ENCODE assay signal across 19 cellular contexts in genomic region chr5:93382188-93382587, GRCh38.
A peak's percentile ranks its signal among the peaks of the same experiment; 100 is the strongest.
DNase-seq lines count a peak whose midpoint lies in the region; ATAC-seq, FAIRE-seq and TF ChIP-seq lines count a peak whose summit lies in the region.
"Had no signal": no experiment of that assay in that cellular context is flagged by ENCODE, and none has a peak within 500 bp of the region (broad histone marks: within the 10 kb centered on the region; RNA-seq: fewer than 3 reads in every experiment).

No MANE protein-coding gene starts in this region.

- in situ Hi-C loops in GM12878 (cut with MboI) = no loop called here

- H3K4me3 ChIP-seq in GM12878 (no peak overlapping the region), mesenchymal stem cell (ENCODE audit: insufficient read depth in 1 of 2, low read depth in 1 of 2, low read length in 2 of 2) (no peak overlapping the region), smooth muscle cell (no peak overlapping the region)
- H3K4me3 ChIP-seq: K562, SJSA1 had no signal

- no peak for TF ChIP-seq RAD21 in GM12878 (IDR thresholded peaks at IDR 0.05; ENCODE audit: insufficient read depth, low read depth, low read length)

- H2BK5ac ChIP-seq in mesenchymal stem cell (ENCODE audit: low read depth, low read length, poor library complexity, severe bottlenecking) = no peak overlapping the region

- H4K91ac ChIP-seq in mesenchymal stem cell (ENCODE audit: low read length) = no peak overlapping the region

- H4K8ac ChIP-seq in mesenchymal stem cell (ENCODE audit: low read length) = no peak overlapping the region

- H3K27me3 ChIP-seq in GM12878 (replicated peaks in 1 of 2; ENCODE audit: control insufficient read depth in 2 of 2, insufficient read depth in 2 of 2, low read length in 1 of 2) = no peaks in the 10 kb centered on the region
- no peaks in the 10 kb centered on the region for H3K27me3 ChIP-seq in mesenchymal stem cell (ENCODE audit: control insufficient read depth in 1 of 2, insufficient read depth in 1 of 2, low read length in 2 of 2)
- H3K27me3 ChIP-seq in smooth muscle cell (ENCODE audit: low read depth) = no peaks in the 10 kb centered on the region
- H3K27me3 ChIP-seq: SJSA1 had no signal

- H4K20me1 ChIP-seq in GM12878 (ENCODE audit: control insufficient read depth, insufficient read depth) (no peaks in the 10 kb centered on the region), smooth muscle cell (ENCODE audit: low read depth) (no peaks in the 10 kb centered on the region)

- H3F3A ChIP-seq in smooth muscle cell (ENCODE audit: low read depth) = peaks cover 6% of the 10 kb centered on the region

- H3K9ac ChIP-seq in GM12878 (ENCODE audit: control insufficient read depth, insufficient read depth, low read length) (no peak overlapping the region), mesenchymal stem cell (ENCODE audit: low read length) (no peak overlapping the region), smooth muscle cell (ENCODE audit: low read depth) (no peak overlapping the region)

- no peak for FAIRE-seq in GM12878 (lab: Jason Lieb, UNC)
- FAIRE-seq: K562 had no signal

- H3K4me2 ChIP-seq in GM12878 (ENCODE audit: control insufficient read depth, insufficient read depth) = no peak overlapping the region
- no peak overlapping the region for H3K4me2 ChIP-seq in mesenchymal stem cell (ENCODE audit: low read length, poor library complexity, severe bottlenecking)
- no peak overlapping the region for H3K4me2 ChIP-seq in smooth muscle cell

- H2BK120ac ChIP-seq in mesenchymal stem cell (ENCODE audit: low read depth, low read length) = no peak overlapping the region

- H3K23ac ChIP-seq in mesenchymal stem cell (ENCODE audit: low read length in 2 of 2) = no peak overlapping the region

- no peak overlapping the region for H3K18ac ChIP-seq in mesenchymal stem cell (ENCODE audit: low read depth in 1 of 2, low read length in 2 of 2)

- POLR2A ChIA-PET in GM12878 (lab: Charles Lee) = no interaction called here

- intact Hi-C loops in GM12878 (cut with micrococcal nuclease; ENCODE audit: unreplicated experiment) = no loop called here

- no peaks in the 10 kb centered on the region for H3K79me1 ChIP-seq in mesenchymal stem cell (replicated peaks; ENCODE audit: low read length, poor library complexity, severe bottlenecking)

- RAD21 ChIA-PET in GM12878 (lab: Charles Lee; ENCODE audit: unreplicated experiment) = no interaction called here

- H2AK5ac ChIP-seq in mesenchymal stem cell (ENCODE audit: low read length, severe bottlenecking) = no peak overlapping the region

- no peaks in the 10 kb centered on the region for H3K79me2 ChIP-seq in GM12878 (ENCODE audit: control insufficient read depth, insufficient read depth, low read length)
- H3K79me2 ChIP-seq in smooth muscle cell (ENCODE audit: low read depth) = no peaks in the 10 kb centered on the region

- H3K9me3 ChIP-seq in GM12878 (replicated peaks; ENCODE audit: control insufficient read depth, insufficient read depth, low read length) = no peaks in the 10 kb centered on the region
- H3K9me3 ChIP-seq in mesenchymal stem cell (ENCODE audit: control insufficient read depth, low read length) = no peaks in the 10 kb centered on the region
- H3K9me3 ChIP-seq in smooth muscle cell (replicated peaks; ENCODE audit: low read depth) = no peaks in the 10 kb centered on the region
- H3K9me3 ChIP-seq: Caco-2, SJSA1 had no signal

- TF ChIP-seq POLR2A in GM12878 (IDR thresholded peaks at IDR 0.05; ENCODE audit: low read depth, low read length) = no peak

- H3K14ac ChIP-seq in mesenchymal stem cell (ENCODE audit: low read length in 2 of 2) = no peak overlapping the region

- no peak overlapping the region for H2BK12ac ChIP-seq in mesenchymal stem cell (ENCODE audit: low read length in 2 of 2)

- WGBS in GM12878 (ENCODE audit: insufficient coverage, insufficient replicate concordance, low lambda C conversion rate, missing lambda C conversion rate) = 20% methylated on average over 2 of the region's 2 CpGs
- WGBS in mesenchymal stem cell = 91% methylated on average over 2 of the region's 2 CpGs
- 91% methylated on average over 2 of the region's 2 CpGs for WGBS in smooth muscle cell (ENCODE audit: low lambda C conversion rate)

- BruUV-seq in GM12878 (replicated peaks; lab: Mats Ljungman, UMichigan) = no TSS peak

- H2AFZ ChIP-seq in GM12878 (ENCODE audit: control insufficient read depth, low read depth, low read length) (peak overlapping the region; percentile 29; the same call in 1 of the 2 replicates), mesenchymal stem cell (ENCODE audit: low read depth, low read length) (peak overlapping the region; percentile 18), smooth muscle cell (ENCODE audit: low read depth) (peak overlapping the region; percentile 22)

- no peaks in the 10 kb centered on the region for H3K4me1 ChIP-seq in GM12878 (ENCODE audit: control insufficient read depth, insufficient read depth, low read length)
- H3K4me1 ChIP-seq in mesenchymal stem cell (ENCODE audit: control insufficient read depth, insufficient read depth, low read depth, low read length) = peaks cover 5% of the 10 kb centered on the region
- H3K4me1 ChIP-seq in smooth muscle cell (ENCODE audit: low read depth) = peaks cover 9% of the 10 kb centered on the region
- H3K4me1 ChIP-seq: Caco-2 had no signal

- H3K27ac ChIP-seq in GM12878 (ENCODE audit: control insufficient read depth, insufficient read depth) = no peak overlapping the region
- H3K27ac ChIP-seq in mesenchymal stem cell (ENCODE audit: low read length, poor library complexity, severe bottlenecking) = peak overlapping the region; percentile 1
- no peak overlapping the region for H3K27ac ChIP-seq in smooth muscle cell (ENCODE audit: low read depth)
- H3K27ac ChIP-seq: SJSA1 had no signal

- SMC1A ChIA-PET in GM12878 (lab: Charles Lee; ENCODE audit: uncharacterized antibody, unreplicated experiment) = interaction anchor here (0.9 kb wide), 2 partner anchors 17 to 1453 kb away, joined by 3 to 4 read pairs; no protein-coding TSS in a partner anchor

- H3K4ac ChIP-seq in mesenchymal stem cell (ENCODE audit: low read depth in 1 of 2, low read length in 2 of 2) = no peak overlapping the region

- DNase-seq in GM12878 (ENCODE audit: low read depth, low spot score) (no peak), mesenchymal stem cell (no peak), smooth muscle cell (lab: John Stamatoyannopoulos, UW; ENCODE audit: unreplicated experiment) (no peak), D341Med (ENCODE audit: low spot score) (no peak), NCI-H510A (lab: John Stamatoyannopoulos, UW) (no peak), NCI-H1436 treated with DMSO at 0.1 percent for 48 hours (lab: John Stamatoyannopoulos, UW) (no peak)
- DNase-seq: ACHN; AML-193; Caco-2; CD4-positive, CD25-positive, alpha-beta regulatory T cell; EL; H7; NCI-H1436; NCI-H2029 treated with DMSO at 0.1 percent for 48 hours; NCI-H2171 treated with DMSO at 0.1 percent for 48 hours had no signal

- ATAC-seq in GM21786 (IDR thresholded peaks at IDR 0.05; ENCODE audit: unreplicated experiment) (peak; percentile 42), GM12878 (no peak), HG02588 (IDR thresholded peaks at IDR 0.05; ENCODE audit: unreplicated experiment) (no peak)
- ATAC-seq: K562 had no signal

- H2BK15ac ChIP-seq in mesenchymal stem cell (ENCODE audit: low read depth, poor library complexity, severe bottlenecking) = no peak overlapping the region

- H3K36me3 ChIP-seq in GM12878 (ENCODE audit: control insufficient read depth in 2 of 2, insufficient read depth in 2 of 2, low read length in 1 of 2) (no peaks in the 10 kb centered on the region), mesenchymal stem cell (ENCODE audit: control insufficient read depth in 1 of 2, insufficient read depth in 2 of 2, low read depth in 1 of 2, low read length in 2 of 2) (no peaks in the 10 kb centered on the region), smooth muscle cell (ENCODE audit: low read depth) (no peaks in the 10 kb centered on the region)
- H3K36me3 ChIP-seq: SJSA1 had no signal

- CTCF ChIA-PET in GM12878 (lab: Yijun Ruan, JAX) = interaction anchor here (0.6 kb wide), 1 partner anchor 56 kb away, joined by 3 read pairs; no protein-coding TSS in a partner anchor

- TF ChIP-seq CTCF in GM12878 (IDR thresholded peaks at IDR 0.05 in 2 of 3, conservative IDR thresholded peaks at IDR 0.05 in 1 of 3; ENCODE audit: control insufficient read depth in 2 of 3, extremely low read depth in 1 of 3, insufficient read depth in 1 of 3, low read depth in 3 of 3, low read length in 3 of 3) (no peak), smooth muscle cell (IDR thresholded peaks at IDR 0.05; ENCODE audit: borderline replicate concordance, insufficient read depth, poor library complexity, severe bottlenecking) (no peak)

- TF ChIP-seq EP300 in GM12878 (IDR thresholded peaks at IDR 0.05; ENCODE audit: borderline replicate concordance in 1 of 2, control insufficient read depth in 1 of 2, low read depth in 2 of 2, low read length in 2 of 2) = no peak

TF ChIP-seq in GM12878, 131 proteins besides CTCF, POLR2A, EP300 and RAD21 (continues in another document):
- TF ChIP-seq NKRF (conservative IDR thresholded peaks at IDR 0.05) = no peak
